Comparison of ENCODE assay signal across 8 cellular contexts in genomic region chr7:155001756-155002410, GRCh38. TPM values are rescaled to one million over a fixed set of nuclear protein-coding genes. Genes with fewer than 3 reads are reported as not detected.
A peak's percentile ranks its signal among the peaks of the same experiment; 100 is the strongest.
DNase-seq lines count a peak whose midpoint lies in the region; ATAC-seq and TF ChIP-seq lines count a peak whose summit lies in the region.

No MANE protein-coding gene starts in this region.

- H3K36me3 Mint-ChIP-seq in T-helper 2 cell treated with Interferon-gamma antibody and Interleukin-4, amounts not matched to agents 5 μg/mL and 100 μg/mL, for 36 hours (ENCODE audit: low read depth), result peaks cover 12% of the 10 kb centered on the region

- H3K4me3 ChIP-seq in AG09309 (ENCODE audit: control insufficient read depth, low read depth, low read length), result peak overlapping the region; percentile 76
- peak overlapping the region; percentile 67 for H3K4me3 ChIP-seq in skeletal muscle cell (ENCODE audit: low read depth, low read length)

- H3K9me3 Mint-ChIP-seq in T-helper 2 cell treated with Interferon-gamma antibody and Interleukin-4, amounts not matched to agents 5 μg/mL and 100 μg/mL, for 36 hours, result no peaks in the 10 kb centered on the region

- no peak overlapping the region for H3K4me3 Mint-ChIP-seq in T-helper 2 cell treated with Interferon-gamma antibody and Interleukin-4, amounts not matched to agents 5 μg/mL and 100 μg/mL, for 36 hours

- DNase-seq in AG09309 (ENCODE audit: low read depth) (no peak), foreskin keratinocyte (peak in 1 of 2 donors; percentile 23), skeletal muscle cell (ENCODE audit: low read depth) (no peak), T-helper 9 cell (no peak), nucleus accumbens (lab: John Stamatoyannopoulos, UW) (no peak)
- DNase-seq in T-helper 2 cell treated with Interferon-gamma antibody and Interleukin-4, amounts not matched to agents 5 μg/mL and 100 μg/mL, for 36 hours (ENCODE audit: low spot score), result no peak

- H3K4me1 ChIP-seq in foreskin keratinocyte, result peaks cover 6% of the 10 kb centered on the region

- peak overlapping the region; percentile 34 for H3K27ac ChIP-seq in foreskin keratinocyte

- peak; percentile 5 for ATAC-seq in GM18861 (IDR thresholded peaks at IDR 0.05; ENCODE audit: unreplicated experiment)
- ATAC-seq in HG03064 (IDR thresholded peaks at IDR 0.05; ENCODE audit: low read depth, unreplicated experiment), result peak; percentile 17
- ATAC-seq in foreskin keratinocyte, result peak; percentile 13

- peaks cover 14% of the 10 kb centered on the region for H3K4me1 Mint-ChIP-seq in T-helper 2 cell treated with Interferon-gamma antibody and Interleukin-4, amounts not matched to agents 5 μg/mL and 100 μg/mL, for 36 hours (ENCODE audit: low read depth)

- peak overlapping the region; percentile 92 for H3K27ac Mint-ChIP-seq in T-helper 2 cell treated with Interferon-gamma antibody and Interleukin-4, amounts not matched to agents 5 μg/mL and 100 μg/mL, for 36 hours

- no peaks in the 10 kb centered on the region for H3K27me3 Mint-ChIP-seq in T-helper 2 cell treated with Interferon-gamma antibody and Interleukin-4, amounts not matched to agents 5 μg/mL and 100 μg/mL, for 36 hours (ENCODE audit: low read depth)

- no peak for TF ChIP-seq CTCF in AG09309 (IDR thresholded peaks at IDR 0.05; ENCODE audit: control insufficient read depth, insufficient read depth, low read depth, low read length, missing control alignments)
- no peak for TF ChIP-seq CTCF in foreskin keratinocyte (conservative IDR thresholded peaks at IDR 0.05)

- no peaks in the 10 kb centered on the region for H3K27me3 ChIP-seq in foreskin keratinocyte

RNA-seq across cellular contexts. Expression of gene PAXIP1, which starts 1.0 kb away (rescaled TPM):
- 12.1 and 13.1 TPM in 2 replicates for total RNA-seq in foreskin keratinocyte
- 5.0 and 6.8 TPM in 2 replicates for polyA plus RNA-seq in foreskin keratinocyte
